28 cellular contexts compared by ENCODE assay signal in the genomic region with DNA sequence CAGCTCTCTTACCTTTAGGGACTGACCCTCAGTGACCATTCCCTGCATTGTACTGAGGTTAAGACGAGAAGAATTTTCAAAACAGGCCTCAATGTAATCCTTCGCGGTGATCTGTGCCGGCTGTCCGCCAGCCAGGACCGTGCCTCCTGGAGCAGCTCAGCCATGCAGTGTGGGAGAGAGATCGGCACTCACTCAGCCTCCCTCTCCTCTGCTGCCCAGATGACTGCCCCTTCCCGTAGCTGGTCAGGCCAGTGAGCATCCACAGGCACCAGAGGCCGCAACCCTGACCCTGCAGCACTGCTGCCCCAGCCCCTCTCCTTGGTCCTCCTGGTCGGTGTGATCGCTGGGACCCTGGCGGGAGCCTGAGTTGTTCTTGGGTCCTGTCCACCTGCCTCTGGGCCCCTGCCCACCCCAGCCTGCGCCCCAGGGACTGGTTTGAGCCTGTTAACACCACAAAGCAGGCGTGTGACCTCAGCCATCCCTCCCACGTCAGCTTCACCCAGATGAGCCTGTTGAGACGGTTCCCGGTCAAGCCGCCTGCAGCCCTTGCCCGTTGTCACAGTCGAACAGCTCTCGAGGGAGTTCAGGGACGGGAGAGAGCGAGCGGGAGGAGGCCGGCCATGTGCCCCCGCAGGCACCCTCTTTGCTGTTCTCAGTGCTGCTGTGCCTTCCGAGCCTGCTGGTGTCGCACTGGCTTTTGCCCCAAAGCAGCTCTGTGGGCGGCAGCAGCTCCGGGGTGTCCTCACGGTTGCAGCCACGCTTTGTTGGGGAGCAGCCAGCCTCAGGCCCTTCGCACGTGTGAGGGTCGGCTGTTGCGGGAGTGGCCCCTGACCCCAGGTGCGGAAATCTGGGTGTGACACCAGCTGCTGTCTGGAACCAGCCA. TPM values are rescaled to one million over a fixed set of nuclear protein-coding genes. Genes with fewer than 3 reads are reported as not detected.
DNase-seq lines count a peak whose midpoint lies in the region; ATAC-seq, FAIRE-seq and TF ChIP-seq lines count a peak whose summit lies in the region.
"Had no signal": no experiment of that assay in that cellular context is flagged by ENCODE, and none has a peak within 500 bp of the region (broad histone marks: within the 10 kb centered on the region; RNA-seq: fewer than 3 reads in every experiment).

No MANE protein-coding gene starts in this region.

- H4K91ac ChIP-seq in H1 (replicated peaks; ENCODE audit: insufficient read length, low read length), result peak overlapping the region; percentile 25

- no peak overlapping the region for H3K14ac ChIP-seq in H1 (ENCODE audit: insufficient read length)

- TF ChIP-seq EP300 in H1 (IDR thresholded peaks at IDR 0.05; ENCODE audit: borderline replicate concordance in 1 of 2, low read depth in 2 of 2, low read length in 2 of 2), result no peak

- H3K27ac ChIP-seq in BLaER1 (no peak overlapping the region), H1 (ENCODE audit: low read depth, low read length) (no peak overlapping the region; the same call in 1 of the 2 replicates), tibial artery (no peak overlapping the region)
- H3K27ac ChIP-seq: KMS-11, SJSA1 had no signal

- no peak for TF ChIP-seq CTCF in H1 (IDR thresholded peaks at IDR 0.05; ENCODE audit: control extremely low read depth in 1 of 3, insufficient read depth in 1 of 3, low read depth in 1 of 3, low read length in 3 of 3)
- no peak for TF ChIP-seq CTCF in tibial artery (IDR thresholded peaks at IDR 0.05)

- intact Hi-C loops in tibial artery (cut with DNase I; ENCODE audit: low total_unique reads), result no loop called here

- FAIRE-seq in H1 (lab: Jason Lieb, UNC) (no peak), GM12892 (lab: Jason Lieb, UNC) (no peak)
- FAIRE-seq: GM12878 had no signal

- H2BK15ac ChIP-seq in H1 (ENCODE audit: low read length), result no peak overlapping the region; the same call in 1 of the 2 replicates

- no peaks in the 10 kb centered on the region; the same call in 1 of the 2 replicates for H3K79me1 ChIP-seq in H1 (ENCODE audit: low read depth, low read length)

- no peaks in the 10 kb centered on the region for H3K79me2 ChIP-seq in H1 (ENCODE audit: control insufficient read depth in 1 of 2, insufficient read depth in 2 of 2, low read length in 2 of 2)

- H2BK12ac ChIP-seq in H1 (ENCODE audit: low read depth, low read length), result peak overlapping the region; percentile 84; the same call in 1 of the 2 replicates

- no peak overlapping the region for H3K23ac ChIP-seq in H1 (ENCODE audit: insufficient read length)

- H4K20me1 ChIP-seq in BLaER1 (peaks cover 32% of the 10 kb centered on the region), H1 (replicated peaks in 1 of 2; ENCODE audit: control insufficient read depth in 1 of 2, insufficient read depth in 2 of 2, low read length in 2 of 2) (peaks cover 0 to 1% of the 10 kb centered on the region in 2 experiments)

- DNase-seq in H7 (peak; percentile 60), H1 (ENCODE audit: low read depth in 1 of 2, low spot score in 2 of 2) (no peak), retina (peak; percentile 52), tibial artery (no peak), GM12892 (ENCODE audit: insufficient read length) (no peak)
- DNase-seq: 8988T; ACHN; BE2C; CD4-positive, alpha-beta T cell; COR-L47; DMS53; EL; GDM1; HCEC 1CT; MM.1S; NCI-H1694; NCI-H2029 treated with DMSO at 0.1 percent for 48 hours; NCI-H2227 treated with DMSO at 0.1 percent for 48 hours; NCI-H69; Right ventricle myocardium superior; RPMI8226 had no signal

- POLR2A ChIA-PET in H1 (lab: Charles Lee; ENCODE audit: partially characterized antibody), result interaction anchor here (1.8 kb wide), 1 partner anchor 10 kb away, joined by 4 read pairs; no protein-coding TSS in a partner anchor

- no peak overlapping the region for H2BK120ac ChIP-seq in H1 (replicated peaks; ENCODE audit: low read depth, low read length)

- H2AFZ ChIP-seq in H1 (ENCODE audit: low read length), result no peak overlapping the region

- H3K9me3 ChIP-seq in BLaER1 (no peaks in the 10 kb centered on the region), H1 (ENCODE audit: insufficient read depth in 2 of 2, low read depth in 1 of 2, low read length in 1 of 2) (no peaks in the 10 kb centered on the region), tibial artery (no peaks in the 10 kb centered on the region)
- H3K9me3 ChIP-seq: BE2C, SJSA1 had no signal

- no peak for TF ChIP-seq RAD21 in H1 (IDR thresholded peaks at IDR 0.05 in 1 of 2, conservative IDR thresholded peaks at IDR 0.05 in 1 of 2; ENCODE audit: low read depth in 2 of 2, low read length in 2 of 2)

- H2AK5ac ChIP-seq in H1 (ENCODE audit: low read depth, low read length), result 0 out of 2 replicates have a peak overlapping the region, but pooled peaks have one; percentile 53

- no peaks in the 10 kb centered on the region for H3K27me3 ChIP-seq in BLaER1
- no peaks in the 10 kb centered on the region for H3K27me3 ChIP-seq in H7 (ENCODE audit: control insufficient read depth, insufficient read depth, low read length)
- no peaks in the 10 kb centered on the region for H3K27me3 ChIP-seq in H1 (replicated peaks in 1 of 4; ENCODE audit: control insufficient read depth in 3 of 4, extremely low read depth in 1 of 4, insufficient read depth in 3 of 4, low read length in 3 of 4)
- no peaks in the 10 kb centered on the region for H3K27me3 ChIP-seq in tibial artery
- H3K27me3 ChIP-seq: BE2C, SJSA1 had no signal

- H3K9ac ChIP-seq in BLaER1 (no peak overlapping the region), H1 (replicated peaks in 1 of 4; ENCODE audit: extremely low read depth in 1 of 4, low read depth in 3 of 4, low read length in 3 of 4) (no peak overlapping the region)
- H3K9ac ChIP-seq: KMS-11 had no signal

- H2BK5ac ChIP-seq in H1 (ENCODE audit: low read depth, low read length), result peak overlapping the region; percentile 60

- H3K36me3 ChIP-seq in BLaER1, result peaks cover 39% of the 10 kb centered on the region; the same call in 1 of the 2 replicates
- no peaks in the 10 kb centered on the region for H3K36me3 ChIP-seq in H7 (replicated peaks; ENCODE audit: control insufficient read depth, insufficient read depth, low read length)
- H3K36me3 ChIP-seq in H1 (ENCODE audit: control insufficient read depth in 2 of 4, insufficient read depth in 4 of 4, low read length in 3 of 4), result no peaks in the 10 kb centered on the region
- peaks cover 26 to 49% (median 46%) of the 10 kb centered on the region in 3 donors for H3K36me3 ChIP-seq in tibial artery
- H3K36me3 ChIP-seq: BE2C had no signal

- 0 out of 2 replicates have a peak overlapping the region, but pooled peaks have one; percentile 21 for H2BK20ac ChIP-seq in H1 (ENCODE audit: low read length)

- no peak for ATAC-seq in GM21526 (IDR thresholded peaks at IDR 0.05; ENCODE audit: low FRiP score, unreplicated experiment)
- ATAC-seq: GM12878 had no signal

- no peak overlapping the region for H3K4ac ChIP-seq in H1 (replicated peaks; ENCODE audit: insufficient read length, low read depth, low read length)

- CTCF ChIA-PET in H1 (lab: Charles Lee; ENCODE audit: partially characterized antibody), result interaction anchor here (0.7 to 1.8 kb wide), 8 partner anchors 10 to 124 kb away, joined by 3 to 7 read pairs (median 3); no protein-coding TSS in a partner anchor

- TF ChIP-seq POLR2A in H1 (IDR thresholded peaks at IDR 0.05; ENCODE audit: control extremely low read depth in 1 of 2, low read depth in 2 of 2, low read length in 2 of 2), result no peak
- no peak for TF ChIP-seq POLR2A in GM12892 (IDR thresholded peaks at IDR 0.05; ENCODE audit: low read depth, low read length)

- no peaks in the 10 kb centered on the region for H3K23me2 ChIP-seq in H1 (ENCODE audit: low read depth, low read length)

- no peak overlapping the region for H3K4me3 ChIP-seq in BLaER1
- no peak overlapping the region for H3K4me3 ChIP-seq in H7 (ENCODE audit: insufficient read depth, low read depth, low read length)
- no peak overlapping the region for H3K4me3 ChIP-seq in H1 (ENCODE audit: extremely low read depth in 1 of 4, insufficient read depth in 2 of 4, low read depth in 3 of 4, low read length in 4 of 4)
- no peak overlapping the region for H3K4me3 ChIP-seq in tibial artery
- H3K4me3 ChIP-seq: GM12878, SJSA1 had no signal

- no peak overlapping the region for H4K5ac ChIP-seq in H1 (ENCODE audit: insufficient read length, low read depth, low read length)

- H3K4me2 ChIP-seq in BLaER1 (peak overlapping the region; percentile 61), H1 (ENCODE audit: insufficient read depth in 1 of 2, low read depth in 2 of 2, low read length in 2 of 2) (no peak overlapping the region)
- H3K4me2 ChIP-seq: KMS-11 had no signal

- H3K4me1 ChIP-seq in BLaER1 (peaks cover 37% of the 10 kb centered on the region), H1 (replicated peaks in 1 of 4; ENCODE audit: control insufficient read depth in 3 of 4, insufficient read depth in 4 of 4, low read length in 3 of 4) (peaks cover 0 to 18% (median 4%) of the 10 kb centered on the region in 4 experiments; a peak in 6 of 7 replicates), tibial artery (no peaks in the 10 kb centered on the region)
- H3K4me1 ChIP-seq: BE2C had no signal

- WGBS in H1 (ENCODE audit: extremely low coverage in 1 of 2, insufficient coverage in 1 of 2, insufficient read length in 1 of 2, insufficient replicate concordance in 2 of 2, low coverage in 1 of 2, low lambda C conversion rate in 2 of 2, missing lambda C conversion rate in 1 of 2), 2 experiments, result 90% methylated on average over 37 of the region's 37 CpGs; no CpG with 5 or more reads in 1 of the 2 experiments

- H3K18ac ChIP-seq in H1 (ENCODE audit: extremely low read depth, low read length), result peak overlapping the region; percentile 48

- peak overlapping the region; percentile 25 for H4K8ac ChIP-seq in H1 (ENCODE audit: extremely low read depth, insufficient read depth, low read length)

- no peak overlapping the region for H3K56ac ChIP-seq in H1 (replicated peaks; ENCODE audit: insufficient read length, low read depth, low read length)

TF ChIP-seq in H1, 55 proteins besides CTCF, POLR2A, EP300 and RAD21 (continues in another document):
- TF ChIP-seq POU5F1 (IDR thresholded peaks at IDR 0.05; ENCODE audit: low read depth, low read length) (no peak), BRCA1 (IDR thresholded peaks at IDR 0.05; ENCODE audit: low read depth, low read length) (no peak), SIN3A (conservative IDR thresholded peaks at IDR 0.05 in 1 of 2, IDR thresholded peaks at IDR 0.05 in 1 of 2; ENCODE audit: low read depth in 1 of 2, low read length in 2 of 2) (no peak)

RNA-seq across cellular contexts. Expression of a gene that starts 37.2 kb away (rescaled TPM):
- total RNA-seq in H7 (2014; rRNA removed; shearing (Covaris generic)), result 0.26 and 0.38 TPM in 2 replicates
- not detected in 2 replicates for total RNA-seq in H1 (2021; fragmentation: NEBNext Ultra II Directional; extraction: Animal tissue kit (Norgen Biotek cat#: 25700))
- polyA plus RNA-seq in H1 (2011; rRNA removed), result 0.06 and 0.14 TPM in 2 replicates
- 0.09 TPM for polyA plus RNA-seq in H1 (2011; cell fraction: cytosol; rRNA removed)
- polyA plus RNA-seq in H1 (2011; cell fraction: nucleus; rRNA removed), result 0.11 TPM
- 2.4 to 6.7 TPM (median 4.4 TPM) in 4 replicates for polyA plus RNA-seq in H1 (2012, experiment 1 of 2)
- 0.08 TPM for polyA plus RNA-seq in H1 (2012, experiment 2 of 2)
- polyA plus RNA-seq in H1 (2013, experiment 1 of 2), result not detected
- not detected for polyA plus RNA-seq in H1 (2013, experiment 2 of 2)
- polyA minus RNA-seq in H1 (2011; rRNA and poly(A)+ RNA removed), result not detected in 2 replicates
- not detected for polyA minus RNA-seq in H1 (2011; cell fraction: cytosol; rRNA and poly(A)+ RNA removed)
- not detected for polyA minus RNA-seq in H1 (2011; cell fraction: nucleus; rRNA and poly(A)+ RNA removed)
- not detected for polyA plus RNA-seq in GM12892 (2012; ENCODE audit: missing spikeins)
- total RNA-seq: CD4-positive, alpha-beta T cell; GM12878; NCI-H460; Right ventricle myocardium superior; SJSA1 had no signal
- polyA plus RNA-seq: IgD-negative memory B cell had no signal

Comparison
In these comparisons a context has a peak if more than half of its experiments do, and no peak if none do; other contexts are left out.
1. DNase-seq: peak in H7 (single experiment) and retina (single experiment); none in H1 (0 of 2), tibial artery (0 of 2) and GM12892 (single experiment).